23 cellular contexts compared by ENCODE assay signal in the genomic region with DNA sequence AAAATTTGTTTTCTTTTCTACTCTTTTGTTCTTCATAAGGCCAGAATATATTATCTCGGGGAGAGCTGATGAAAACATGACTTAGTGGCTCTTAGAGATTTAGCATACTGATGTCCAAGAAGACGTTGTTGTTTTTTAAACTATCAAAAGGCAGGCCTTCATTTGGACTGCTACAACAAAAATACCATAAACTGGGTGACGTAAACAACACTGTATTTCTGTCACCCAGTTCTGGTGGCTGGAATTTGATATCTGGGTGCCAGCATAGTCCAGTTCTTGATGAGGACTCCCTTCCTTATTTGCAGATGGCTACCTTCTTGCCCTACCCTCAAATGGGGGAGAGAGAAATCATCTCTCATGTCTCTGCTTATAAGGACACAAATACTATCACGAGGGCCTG. TPM values are rescaled to one million over a fixed set of nuclear protein-coding genes. Genes with fewer than 3 reads are reported as not detected.
DNase-seq lines count a peak whose midpoint lies in the region; ATAC-seq and TF ChIP-seq lines count a peak whose summit lies in the region.
"Had no signal": no experiment of that assay in that cellular context is flagged by ENCODE, and none has a peak within 500 bp of the region (broad histone marks: within the 10 kb centered on the region; RNA-seq: fewer than 3 reads in every experiment).

No MANE protein-coding gene starts in this region.

- 40 to 43% methylated on average over 4 of the region's 4 CpGs for WGBS in tibial nerve, 2 donors

- peak; percentile 30 for ATAC-seq in Right ventricle myocardium inferior
- ATAC-seq in sciatic nerve, result peak; percentile 14
- ATAC-seq: activated T-cell treated with anti-CD3 and anti-CD28 coated beads, Interleukin-2, amount 50 U/mL, for 72 hours; GM12878 had no signal

- no peak for TF ChIP-seq POLR2A in tibial nerve (IDR thresholded peaks at IDR 0.05)

- H3K27me3 ChIP-seq in left ventricle myocardium inferior (ENCODE audit: low read depth) (no peaks in the 10 kb centered on the region), tibial nerve (no peaks in the 10 kb centered on the region)
- H3K27me3 ChIP-seq: BLaER1 treated with 17β-estradiol and CSF1 and Interleukin-3, amounts not matched to agents 10 nM and 100 nM; cardiac muscle cell had no signal

- intact Hi-C loops in Right ventricle myocardium inferior (cut with DNase I) (loop anchor here (2.0 kb wide), 1 partner anchor 44 kb away; no protein-coding TSS in a partner anchor), cardiac septum (cut with DNase I) (loop anchor here (2.0 kb wide), 1 partner anchor 46 kb away; the partner anchor contains the start of gene STAMBPL1), left ventricle myocardium inferior (cut with micrococcal nuclease) (no loop called here), sciatic nerve (cut with DNase I) (no loop called here)

- no peak for DNase-seq in Right ventricle myocardium inferior (ENCODE audit: missing footprints)
- no peak for DNase-seq in cardiac septum (ENCODE audit: low spot score)
- no peak for DNase-seq in left ventricle myocardium inferior
- DNase-seq in sciatic nerve (ENCODE audit: low spot score), result no peak
- no peak for DNase-seq in stimulated activated CD4-positive, alpha-beta T cell treated with anti-CD3 and anti-CD28 coated beads, Interleukin-2, amount 100 ng/mL, for 48 hours
- no peak for DNase-seq in tibial nerve (ENCODE audit: low spot score in 2 of 2)
- DNase-seq in activated gamma-delta T cell (lab: John Stamatoyannopoulos, UW), result no peak
- no peak for DNase-seq in DMS114 treated with DMSO at 0.1 percent for 48 hours (lab: John Stamatoyannopoulos, UW; ENCODE audit: unreplicated experiment)
- DNase-seq: activated CD4-positive, alpha-beta memory T cell treated with anti-CD3 and anti-CD28 coated beads for 36 hours; activated T-cell treated with anti-CD3 and anti-CD28 coated beads, Interleukin-2, amount 50 U/mL, for 72 hours; effector memory CD4-positive, alpha-beta T cell; midbrain; NCI-H1092 treated with DMSO at 0.1 percent for 48 hours; NCI-H2107; NCI-H524 treated with DMSO at 0.1 percent for 48 hours; retina; stimulated activated CD4-positive, alpha-beta T cell treated with anti-CD3 and anti-CD28 coated beads, Interleukin-1b, Interleukin-23, amount 100 ng/mL, for 48 hours; T-helper 2 cell; WERI-Rb-1 had no signal

- H3K27ac ChIP-seq in left ventricle myocardium inferior (replicated peaks) (peak overlapping the region; percentile 83), tibial nerve (peak overlapping the region in 2 of 4 donors; percentile 53 to 69)
- H3K27ac ChIP-seq: BLaER1 treated with 17β-estradiol and CSF1 and Interleukin-3, amounts not matched to agents 10 nM and 100 nM; cardiac muscle cell; KMS-11; WERI-Rb-1 had no signal

- TF ChIP-seq CTCF in left ventricle myocardium inferior (IDR thresholded peaks at IDR 0.05; ENCODE audit: borderline replicate concordance), result no peak
- TF ChIP-seq CTCF in tibial nerve (IDR thresholded peaks at IDR 0.05), result no peak

- H3K4me3 ChIP-seq in left ventricle myocardium inferior, result peak overlapping the region; percentile 34
- no peak overlapping the region for H3K4me3 ChIP-seq in tibial nerve
- H3K4me3 ChIP-seq: BLaER1 treated with 17β-estradiol and CSF1 and Interleukin-3, amounts not matched to agents 10 nM and 100 nM; cardiac muscle cell; GM12878 had no signal

- no peak for TF ChIP-seq EP300 in tibial nerve (IDR thresholded peaks at IDR 0.05)

- H3K36me3 ChIP-seq in left ventricle myocardium inferior (no peaks in the 10 kb centered on the region), tibial nerve (no peaks in the 10 kb centered on the region)
- H3K36me3 ChIP-seq: cardiac muscle cell, WERI-Rb-1 had no signal

- H3K9me3 ChIP-seq in left ventricle myocardium inferior (replicated peaks) (no peaks in the 10 kb centered on the region), tibial nerve (no peaks in the 10 kb centered on the region)

- H3K4me1 ChIP-seq in left ventricle myocardium inferior (peaks cover 49% of the 10 kb centered on the region), tibial nerve (peaks cover 0 to 29% (median 10%) of the 10 kb centered on the region in 4 donors)

RNA-seq across cellular contexts. Expression of gene ACTA2, which starts 25.3 kb away (rescaled TPM):
- 75.2 TPM for total RNA-seq in Right ventricle myocardium inferior
- 162 TPM for total RNA-seq in cardiac septum
- total RNA-seq in left ventricle myocardium inferior, result 89.4 TPM
- 573 TPM for total RNA-seq in sciatic nerve
- total RNA-seq in tibial nerve, result 100 to 1,000 TPM; 340 to 708 (median 458) TPM

RNA-seq across cellular contexts. Expression of gene STAMBPL1, which starts 47.2 kb away (rescaled TPM):
- 2.0 TPM for total RNA-seq in Right ventricle myocardium inferior
- 2.9 TPM for total RNA-seq in cardiac septum
- total RNA-seq in left ventricle myocardium inferior, result 2.5 TPM
- total RNA-seq in sciatic nerve, result 13.6 TPM
- 10 to 100 TPM; 14.2 to 34.5 (median 25.5) TPM for total RNA-seq in tibial nerve

Comparison
In these comparisons a context has a peak if more than half of its experiments do, and no peak if none do; other contexts are left out.
1. intact Hi-C loops: an anchor here in Right ventricle myocardium inferior (2.0 kb wide) and cardiac septum (2.0 kb wide); none called in left ventricle myocardium inferior and sciatic nerve.